ENCODE assay signal across 9 cellular contexts in genomic region chr1:208654241-208654640, GRCh38.
DNase-seq lines count a peak whose midpoint lies in the region; ATAC-seq and TF ChIP-seq lines count a peak whose summit lies in the region.
"Had no signal": no experiment of that assay in that cellular context is flagged by ENCODE, and none has a peak within 500 bp of the region (broad histone marks: within the 10 kb centered on the region; RNA-seq: fewer than 3 reads in every experiment).

No MANE protein-coding gene starts in this region.

- no peaks in the 10 kb centered on the region for H3K36me3 ChIP-seq in left ventricle myocardium inferior
- H3K36me3 ChIP-seq: SJSA1 had no signal

- H3K9me3 ChIP-seq in left ventricle myocardium inferior (replicated peaks) = no peaks in the 10 kb centered on the region
- H3K9me3 ChIP-seq: SJSA1 had no signal

- no peak overlapping the region for H3K4me3 ChIP-seq in left ventricle myocardium inferior
- H3K4me3 ChIP-seq: SJSA1 had no signal

- DNase-seq in left ventricle myocardium inferior (no peak), left ventricle myocardium superior (no peak), NCI-H524 treated with DMSO at 0.1 percent for 48 hours (lab: John Stamatoyannopoulos, UW) (peak; percentile 59), NCI-H1436 (lab: John Stamatoyannopoulos, UW) (no peak), G401 (ENCODE audit: low spot score) (no peak)
- no peak for DNase-seq in stimulated activated naive CD8-positive, alpha-beta T cell treated with anti-CD3 and anti-CD28 coated beads, Interleukin-15, Interleukin-2, amounts not matched to agents 100 U/mL and 50 U/mL, for 24 hours

- no peaks in the 10 kb centered on the region for H3K4me1 ChIP-seq in left ventricle myocardium inferior

- intact Hi-C loops in left ventricle myocardium inferior (cut with micrococcal nuclease) (loop anchor here (10.0 kb wide), 1 partner anchor 541 kb away; no protein-coding TSS in a partner anchor), left ventricle myocardium superior (cut with micrococcal nuclease) (no loop called here)

- in situ Hi-C loops in G401 (cut with HindIII; ENCODE audit: low sequenced_read_pairs) = no loop called here

- no peak for ATAC-seq in left ventricle myocardium superior
- ATAC-seq in esophagus mucosa = peak; percentile 95
- no peak for ATAC-seq in GM18498 (IDR thresholded peaks at IDR 0.05; ENCODE audit: unreplicated experiment)
- ATAC-seq in stimulated activated naive CD8-positive, alpha-beta T cell treated with anti-CD3 and anti-CD28 coated beads, Interleukin-15, Interleukin-2, amounts not matched to agents 100 U/mL and 50 U/mL, for 24 hours = no peak

- no peak overlapping the region for H3K27ac ChIP-seq in left ventricle myocardium inferior (replicated peaks)
- H3K27ac ChIP-seq: SJSA1 had no signal

- peaks cover 25% of the 10 kb centered on the region for H3K27me3 ChIP-seq in left ventricle myocardium inferior (ENCODE audit: low read depth)
- H3K27me3 ChIP-seq: SJSA1 had no signal

- peak; percentile 27 for TF ChIP-seq CTCF in left ventricle myocardium inferior (IDR thresholded peaks at IDR 0.05; ENCODE audit: borderline replicate concordance)
